25 cellular contexts compared by ENCODE assay signal in genomic region chr3:27213450-27213849, GRCh38.
"Had no signal": no experiment of that assay in that cellular context is flagged by ENCODE, and none has a peak within 500 bp of the region (broad histone marks: within the 10 kb centered on the region; RNA-seq: fewer than 3 reads in every experiment).

No MANE protein-coding gene starts in this region.

- DNase-seq: cortex of kidney; dorsolateral prefrontal cortex; effector CD8-positive, alpha-beta T cell; foreskin melanocyte; head of caudate nucleus; immature natural killer cell; left cardiac atrium; left ventricle myocardium inferior; lower lobe of right lung; midbrain; occipital lobe; pancreas; right cardiac atrium; stimulated activated CD4-positive, alpha-beta T cell treated with anti-CD3 and anti-CD28 coated beads, Interleukin-2, amount 100 ng/mL, for 48 hours; stimulated activated naive CD8-positive, alpha-beta T cell treated with anti-CD3 and anti-CD28 coated beads, Interleukin-15, Interleukin-2, amounts not matched to agents 100 U/mL and 50 U/mL, for 24 hours; tibial artery; upper lobe of right lung had no signal

- H3K27ac ChIP-seq: dorsolateral prefrontal cortex, hepatocyte, left ventricle myocardium inferior, lower lobe of right lung, pancreas, suprapubic skin, tibial artery, upper lobe of right lung, vagina had no signal

- H3K36me3 ChIP-seq: left ventricle myocardium inferior, lower lobe of right lung, pancreas, suprapubic skin, tibial artery, upper lobe of right lung, vagina had no signal

- H3K9me3 Mint-ChIP-seq: memory B cell, nephron had no signal

- H3K9me3 ChIP-seq: left ventricle myocardium inferior, lower lobe of right lung, pancreas, suprapubic skin, tibial artery, upper lobe of right lung, vagina had no signal

- H3K4me3 Mint-ChIP-seq: immature natural killer cell, memory B cell, nephron had no signal

- H3K4me1 Mint-ChIP-seq: immature natural killer cell, memory B cell, nephron had no signal

- FAIRE-seq: keratinocyte, pancreas had no signal

- H3K36me3 Mint-ChIP-seq: immature natural killer cell, memory B cell had no signal

- H3K27ac Mint-ChIP-seq: immature natural killer cell, memory B cell, nephron, progenitor cell of endocrine pancreas had no signal

- H3K4me3 ChIP-seq: dorsolateral prefrontal cortex, hepatocyte, left ventricle myocardium inferior, lower lobe of right lung, pancreas, smooth muscle cell, suprapubic skin, tibial artery, upper lobe of right lung, vagina had no signal

- H3K27me3 ChIP-seq: dorsolateral prefrontal cortex, hepatocyte, pancreas, suprapubic skin, tibial artery, upper lobe of right lung, vagina had no signal

- ATAC-seq: left cardiac atrium; lower lobe of right lung; pancreas; right cardiac atrium; stimulated activated naive CD8-positive, alpha-beta T cell treated with anti-CD3 and anti-CD28 coated beads, Interleukin-15, Interleukin-2, amounts not matched to agents 100 U/mL and 50 U/mL, for 24 hours; upper lobe of right lung had no signal

- H3K4me1 ChIP-seq: lower lobe of right lung, pancreas, suprapubic skin, tibial artery, upper lobe of right lung, vagina had no signal

- H3K27me3 Mint-ChIP-seq: progenitor cell of endocrine pancreas had no signal
